ENCODE assay signal across 19 cellular contexts in genomic region chr10:3051686-3052085, GRCh38.
"Had no signal": no experiment of that assay in that cellular context is flagged by ENCODE, and none has a peak within 500 bp of the region (broad histone marks: within the 10 kb centered on the region; RNA-seq: fewer than 3 reads in every experiment).

No MANE protein-coding gene starts in this region.

- H3K4me1 ChIP-seq: gastrocnemius medialis had no signal

- ATAC-seq: gastrocnemius medialis, heart right ventricle had no signal

- H3K27me3 ChIP-seq: gastrocnemius medialis, heart right ventricle, ovary, right atrium auricular region, stomach, transverse colon had no signal

- H3K9me3 Mint-ChIP-seq: nephron had no signal

- H3K9me3 ChIP-seq: gastrocnemius medialis, ovary, right atrium auricular region, stomach, thoracic aorta, transverse colon had no signal

- H3K27ac ChIP-seq: dorsolateral prefrontal cortex, gastrocnemius medialis, heart right ventricle, ovary, right atrium auricular region, stomach, thoracic aorta, transverse colon had no signal

- H3K36me3 ChIP-seq: gastrocnemius medialis, heart right ventricle, ovary, right atrium auricular region, stomach, thoracic aorta, transverse colon had no signal

- H3K27ac Mint-ChIP-seq: mesothelial cell of epicardium, naive B cell had no signal

- DNase-seq: cortex of kidney; dorsolateral prefrontal cortex; effector CD8-positive, alpha-beta T cell; gastrocnemius medialis; heart right ventricle; hypothalamus; kidney glomerular epithelial cell; naive B cell; ovary; small intestine; stimulated activated CD4-positive, alpha-beta T cell treated with anti-CD3 and anti-CD28 coated beads, Interleukin-12 subunit alpha, Interleukin-12 subunit beta, amount 100 ng/mL, for 4 hours; stimulated activated naive CD4-positive, alpha-beta T cell; stomach; substantia nigra; transverse colon had no signal

- H3K36me3 Mint-ChIP-seq: mesothelial cell of epicardium, naive B cell had no signal

- H3K4me1 Mint-ChIP-seq: naive B cell had no signal

- H3K4me3 ChIP-seq: dorsolateral prefrontal cortex, heart right ventricle, ovary, right atrium auricular region, stomach, thoracic aorta, transverse colon had no signal

- H3K4me3 Mint-ChIP-seq: mesothelial cell of epicardium, naive B cell, nephron had no signal
